14 cellular contexts compared by ENCODE assay signal in the genomic region with DNA sequence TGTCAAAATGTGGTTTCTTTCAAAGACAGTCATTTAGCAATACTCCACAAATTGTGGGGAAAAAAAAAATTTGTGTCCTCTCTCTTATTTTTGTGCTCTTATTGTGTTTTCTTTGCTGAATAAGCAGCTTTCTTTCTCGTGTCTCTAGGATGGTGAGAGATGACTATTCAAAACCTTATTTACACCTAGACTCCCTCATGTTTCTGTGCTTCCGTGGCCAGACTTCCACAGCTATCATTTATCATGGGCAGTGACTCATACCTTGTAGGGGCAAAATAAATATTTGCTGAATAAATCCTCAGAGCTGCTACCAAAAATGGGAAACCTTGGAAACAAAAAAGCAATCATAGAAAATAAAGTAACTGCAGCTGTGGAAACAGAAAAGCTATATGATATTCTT.
DNase-seq lines count a peak whose midpoint lies in the region; ATAC-seq, FAIRE-seq and TF ChIP-seq lines count a peak whose summit lies in the region.
"Had no signal": no experiment of that assay in that cellular context is flagged by ENCODE, and none has a peak within 500 bp of the region (broad histone marks: within the 10 kb centered on the region; RNA-seq: fewer than 3 reads in every experiment).

No MANE protein-coding gene starts in this region.

- CTCF ChIA-PET in HEK293T (lab: Yijun Ruan, JAX) (interaction anchor here (1.0 to 1.5 kb wide), 6 partner anchors 9 to 105 kb away, joined by 3 to 6 read pairs (median 4); no protein-coding TSS in a partner anchor), PC-9 (lab: Charles Lee) (no interaction called here)

- no peaks in the 10 kb centered on the region for H3F3A ChIP-seq in PC-9 (ENCODE audit: insufficient read depth, low read depth)

- POLR2A ChIA-PET in HEK293T (lab: Yijun Ruan, JAX), result interaction anchor here (0.9 to 1.8 kb wide), 4 partner anchors 9 to 205 kb away, joined by 3 to 4 read pairs (median 4); partner anchors contain the start of gene MIR17HG
- POLR2A ChIA-PET in PC-9 (lab: Charles Lee; ENCODE audit: unreplicated experiment), result no interaction called here

- intact Hi-C loops in PC-9 (cut with micrococcal nuclease; ENCODE audit: unreplicated experiment) (loop anchor here (1.0 kb wide), 1 partner anchor 13 kb away; no protein-coding TSS in a partner anchor), ovary (cut with DNase I) (no loop called here)

- H3K27ac ChIP-seq in PC-9 (no peak overlapping the region), ovary (no peak overlapping the region)
- H3K27ac ChIP-seq: gastroesophageal sphincter, SJSA1 had no signal

- DNase-seq in HEK293T (ENCODE audit: extremely low spot score), result no peak
- peak; percentile 7 to 53 for DNase-seq in PC-9
- peak; percentile 39 for DNase-seq in fibroblast of mammary gland (ENCODE audit: low read depth)
- peak; percentile 61 for DNase-seq in smooth muscle cell of the brain vasculature (ENCODE audit: low read depth, low spot score)
- no peak for DNase-seq in left lobe of liver (ENCODE audit: low spot score)
- DNase-seq in ovary, result no peak
- DNase-seq in D721Med (ENCODE audit: insufficient read length, low spot score), result no peak
- DNase-seq: activated CD4-positive, alpha-beta T cell treated with anti-CD3 and anti-CD28 coated beads, Interleukin-2, amount 10 ng/mL, durations not matched to agents 24 days and 14 days; activated gamma-delta T cell treated with Interleukin-2 at 50 U/mL for 16 hours; DMS 273 treated with DMSO at 0.1 percent for 48 hours; mesendoderm; right cardiac atrium had no signal

- no peak for FAIRE-seq in D721Med (lab: Jason Lieb, UNC)

- no peak for TF ChIP-seq CTCF in PC-9 (conservative IDR thresholded peaks at IDR 0.05)
- TF ChIP-seq CTCF in fibroblast of mammary gland (conservative IDR thresholded peaks at IDR 0.05; ENCODE audit: control insufficient read depth, insufficient read depth, low read depth, low read length), result no peak
- TF ChIP-seq CTCF in ovary (IDR thresholded peaks at IDR 0.05), result no peak
- TF ChIP-seq CTCF in D721Med (IDR thresholded peaks at IDR 0.05; ENCODE audit: insufficient read depth, missing control alignments), result no peak

- H3K36me3 ChIP-seq in PC-9 (ENCODE audit: low read depth), result no peaks in the 10 kb centered on the region
- H3K36me3 ChIP-seq in ovary, result no peaks in the 10 kb centered on the region
- H3K36me3 ChIP-seq: gastroesophageal sphincter, SJSA1 had no signal

- no peaks in the 10 kb centered on the region for H3K9me2 ChIP-seq in PC-9 (ENCODE audit: insufficient read depth)

- H3K4me1 ChIP-seq in PC-9 (replicated peaks; ENCODE audit: insufficient read depth) (peaks cover 12% of the 10 kb centered on the region), ovary (ENCODE audit: insufficient read depth) (no peaks in the 10 kb centered on the region)
- H3K4me1 ChIP-seq: gastroesophageal sphincter, SJSA1 had no signal

- no peaks in the 10 kb centered on the region for H4K20me1 ChIP-seq in PC-9 (ENCODE audit: insufficient read depth)

- H3K79me2 ChIP-seq in PC-9 (ENCODE audit: low read depth), result no peaks in the 10 kb centered on the region

- no peaks in the 10 kb centered on the region for H3K9me3 ChIP-seq in PC-9 (ENCODE audit: insufficient read depth, low read depth)
- no peaks in the 10 kb centered on the region for H3K9me3 ChIP-seq in ovary
- H3K9me3 ChIP-seq: gastroesophageal sphincter, SJSA1 had no signal

- ATAC-seq in left lobe of liver, result no peak
- ATAC-seq: gastroesophageal sphincter had no signal

- TF ChIP-seq POLR2A in ovary (IDR thresholded peaks at IDR 0.05), result no peak

- H3K4me2 ChIP-seq in PC-9, result peak overlapping the region; percentile 31

- H2AFZ ChIP-seq in PC-9, result no peak overlapping the region

- BruUV-seq in PC-9 (replicated peaks; lab: Mats Ljungman, UMichigan), result no TSS peak

- 0 to 11% (median 2%) methylated on average over 2 of the region's 2 CpGs for WGBS in ovary, 3 donors

- no peak for TF ChIP-seq EP300 in ovary (IDR thresholded peaks at IDR 0.05)

- H3K4me3 ChIP-seq in PC-9 (no peak overlapping the region), fibroblast of mammary gland (ENCODE audit: control insufficient read depth, low read depth, low read length) (no peak overlapping the region), ovary (no peak overlapping the region)
- H3K4me3 ChIP-seq: gastroesophageal sphincter, SJSA1 had no signal

- H3K27me3 ChIP-seq in PC-9 (ENCODE audit: insufficient read depth, low read depth) (no peaks in the 10 kb centered on the region), ovary (no peaks in the 10 kb centered on the region)
- H3K27me3 ChIP-seq: SJSA1 had no signal

TF ChIP-seq in HEK293T, 16 proteins besides CTCF, POLR2A, EP300 and RAD21:
- TF ChIP-seq SUZ12 (IDR thresholded peaks at IDR 0.05), result no peak
- TF ChIP-seq LEF1 (IDR thresholded peaks at IDR 0.05; ENCODE audit: borderline replicate concordance), result no peak
- TF ChIP-seq PKNOX1 (IDR thresholded peaks at IDR 0.05), result peak; percentile 84
- peak; percentile 56; the same call in 1 of the 2 replicates for TF ChIP-seq FOXK2 (IDR thresholded peaks at IDR 0.05)
- TF ChIP-seq L3MBTL2 (conservative IDR thresholded peaks at IDR 0.05), result 0 out of 2 replicates have a peak, but pooled peaks have one; percentile 25
- peak; percentile 28; the same call in 1 of the 2 replicates for TF ChIP-seq FOXA1 (IDR thresholded peaks at IDR 0.05)

Comparison
In these comparisons a context has a peak if more than half of its experiments do, and no peak if none do; other contexts are left out.
1. DNase-seq: peak in PC-9 (2 of 2), fibroblast of mammary gland (single experiment) and smooth muscle cell of the brain vasculature (single experiment); none in HEK293T (single experiment), left lobe of liver (single experiment), ovary (0 of 5) and D721Med (single experiment).